Comparison of ENCODE assay signal across 1 cellular context in the genomic region with DNA sequence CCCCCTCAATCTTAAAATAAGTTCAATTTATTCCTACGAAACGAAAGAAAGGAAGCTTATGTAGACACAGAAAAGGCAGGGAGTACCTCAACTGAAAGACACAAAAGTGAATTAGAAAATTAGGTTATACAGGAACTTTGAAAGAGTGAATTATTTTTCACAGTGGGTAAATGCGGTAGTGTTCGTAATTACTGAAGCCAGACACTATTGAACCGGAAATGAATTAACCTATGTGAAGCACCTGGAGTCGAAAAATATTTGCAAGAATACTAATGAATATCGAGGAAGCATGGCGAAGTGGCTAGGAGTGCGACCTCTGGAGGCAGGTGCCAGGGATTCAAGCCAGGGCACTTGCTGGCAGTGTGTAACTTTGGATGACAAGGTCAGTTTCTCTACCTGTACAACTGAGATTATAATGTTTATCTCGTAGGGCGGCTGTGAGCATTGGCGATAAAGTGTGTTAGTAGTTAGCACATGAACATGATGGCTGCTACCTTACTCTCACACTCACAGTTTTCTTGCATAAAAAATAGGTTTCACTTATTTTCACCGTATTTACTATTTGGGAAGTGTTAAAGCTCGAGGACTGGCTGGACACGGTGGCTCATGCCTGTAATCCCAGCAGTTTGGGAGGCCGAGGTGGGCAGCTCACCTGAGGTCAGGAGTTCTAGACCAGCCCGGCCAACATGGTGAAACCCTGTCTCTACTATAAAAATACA.
TF ChIP-seq lines count a peak whose summit lies in the region.

No MANE protein-coding gene starts in this region.

TF ChIP-seq in GM12878, 131 proteins besides CTCF, POLR2A, EP300 and RAD21 (continued from another document and continues in another):
- TF ChIP-seq, protein P1, sequence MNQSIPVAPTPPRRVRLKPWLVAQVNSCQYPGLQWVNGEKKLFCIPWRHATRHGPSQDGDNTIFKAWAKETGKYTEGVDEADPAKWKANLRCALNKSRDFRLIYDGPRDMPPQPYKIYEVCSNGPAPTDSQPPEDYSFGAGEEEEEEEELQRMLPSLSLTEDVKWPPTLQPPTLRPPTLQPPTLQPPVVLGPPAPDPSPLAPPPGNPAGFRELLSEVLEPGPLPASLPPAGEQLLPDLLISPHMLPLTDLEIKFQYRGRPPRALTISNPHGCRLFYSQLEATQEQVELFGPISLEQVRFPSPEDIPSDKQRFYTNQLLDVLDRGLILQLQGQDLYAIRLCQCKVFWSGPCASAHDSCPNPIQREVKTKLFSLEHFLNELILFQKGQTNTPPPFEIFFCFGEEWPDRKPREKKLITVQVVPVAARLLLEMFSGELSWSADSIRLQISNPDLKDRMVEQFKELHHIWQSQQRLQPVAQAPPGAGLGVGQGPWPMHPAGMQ (IDR thresholded peaks at IDR 0.05; ENCODE audit: borderline replicate concordance): no peak
- no peak for TF ChIP-seq JUND (IDR thresholded peaks at IDR 0.05; ENCODE audit: low read depth, low read length)
- no peak for TF ChIP-seq RB1 (IDR thresholded peaks at IDR 0.05; ENCODE audit: borderline replicate concordance)
- TF ChIP-seq ZNF24 (IDR thresholded peaks at IDR 0.05): no peak
- TF ChIP-seq, protein P2, sequence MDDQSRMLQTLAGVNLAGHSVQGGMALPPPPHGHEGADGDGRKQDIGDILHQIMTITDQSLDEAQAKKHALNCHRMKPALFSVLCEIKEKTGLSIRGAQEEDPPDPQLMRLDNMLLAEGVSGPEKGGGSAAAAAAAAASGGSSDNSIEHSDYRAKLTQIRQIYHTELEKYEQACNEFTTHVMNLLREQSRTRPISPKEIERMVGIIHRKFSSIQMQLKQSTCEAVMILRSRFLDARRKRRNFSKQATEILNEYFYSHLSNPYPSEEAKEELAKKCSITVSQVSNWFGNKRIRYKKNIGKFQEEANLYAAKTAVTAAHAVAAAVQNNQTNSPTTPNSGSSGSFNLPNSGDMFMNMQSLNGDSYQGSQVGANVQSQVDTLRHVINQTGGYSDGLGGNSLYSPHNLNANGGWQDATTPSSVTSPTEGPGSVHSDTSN (IDR thresholded peaks at IDR 0.05; ENCODE audit: insufficient replicate concordance, low read depth, low read length): no peak
- TF ChIP-seq NBN (IDR thresholded peaks at IDR 0.05): no peak
- TF ChIP-seq, protein P3, sequence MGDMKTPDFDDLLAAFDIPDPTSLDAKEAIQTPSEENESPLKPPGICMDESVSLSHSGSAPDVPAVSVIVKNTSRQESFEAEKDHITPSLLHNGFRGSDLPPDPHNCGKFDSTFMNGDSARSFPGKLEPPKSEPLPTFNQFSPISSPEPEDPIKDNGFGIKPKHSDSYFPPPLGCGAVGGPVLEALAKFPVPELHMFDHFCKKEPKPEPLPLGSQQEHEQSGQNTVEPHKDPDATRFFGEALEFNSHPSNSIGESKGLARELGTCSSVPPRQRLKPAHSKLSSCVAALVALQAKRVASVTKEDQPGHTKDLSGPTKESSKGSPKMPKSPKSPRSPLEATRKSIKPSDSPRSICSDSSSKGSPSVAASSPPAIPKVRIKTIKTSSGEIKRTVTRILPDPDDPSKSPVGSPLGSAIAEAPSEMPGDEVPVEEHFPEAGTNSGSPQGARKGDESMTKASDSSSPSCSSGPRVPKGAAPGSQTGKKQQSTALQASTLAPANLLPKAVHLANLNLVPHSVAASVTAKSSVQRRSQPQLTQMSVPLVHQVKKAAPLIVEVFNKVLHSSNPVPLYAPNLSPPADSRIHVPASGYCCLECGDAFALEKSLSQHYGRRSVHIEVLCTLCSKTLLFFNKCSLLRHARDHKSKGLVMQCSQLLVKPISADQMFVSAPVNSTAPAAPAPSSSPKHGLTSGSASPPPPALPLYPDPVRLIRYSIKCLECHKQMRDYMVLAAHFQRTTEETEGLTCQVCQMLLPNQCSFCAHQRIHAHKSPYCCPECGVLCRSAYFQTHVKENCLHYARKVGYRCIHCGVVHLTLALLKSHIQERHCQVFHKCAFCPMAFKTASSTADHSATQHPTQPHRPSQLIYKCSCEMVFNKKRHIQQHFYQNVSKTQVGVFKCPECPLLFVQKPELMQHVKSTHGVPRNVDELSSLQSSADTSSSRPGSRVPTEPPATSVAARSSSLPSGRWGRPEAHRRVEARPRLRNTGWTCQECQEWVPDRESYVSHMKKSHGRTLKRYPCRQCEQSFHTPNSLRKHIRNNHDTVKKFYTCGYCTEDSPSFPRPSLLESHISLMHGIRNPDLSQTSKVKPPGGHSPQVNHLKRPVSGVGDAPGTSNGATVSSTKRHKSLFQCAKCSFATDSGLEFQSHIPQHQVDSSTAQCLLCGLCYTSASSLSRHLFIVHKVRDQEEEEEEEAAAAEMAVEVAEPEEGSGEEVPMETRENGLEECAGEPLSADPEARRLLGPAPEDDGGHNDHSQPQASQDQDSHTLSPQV (IDR thresholded peaks at IDR 0.05): no peak
- 0 out of 2 replicates have a peak, but pooled peaks have one; percentile 78 for TF ChIP-seq CBX5 (IDR thresholded peaks at IDR 0.05; ENCODE audit: low read depth)
- TF ChIP-seq, protein P4, sequence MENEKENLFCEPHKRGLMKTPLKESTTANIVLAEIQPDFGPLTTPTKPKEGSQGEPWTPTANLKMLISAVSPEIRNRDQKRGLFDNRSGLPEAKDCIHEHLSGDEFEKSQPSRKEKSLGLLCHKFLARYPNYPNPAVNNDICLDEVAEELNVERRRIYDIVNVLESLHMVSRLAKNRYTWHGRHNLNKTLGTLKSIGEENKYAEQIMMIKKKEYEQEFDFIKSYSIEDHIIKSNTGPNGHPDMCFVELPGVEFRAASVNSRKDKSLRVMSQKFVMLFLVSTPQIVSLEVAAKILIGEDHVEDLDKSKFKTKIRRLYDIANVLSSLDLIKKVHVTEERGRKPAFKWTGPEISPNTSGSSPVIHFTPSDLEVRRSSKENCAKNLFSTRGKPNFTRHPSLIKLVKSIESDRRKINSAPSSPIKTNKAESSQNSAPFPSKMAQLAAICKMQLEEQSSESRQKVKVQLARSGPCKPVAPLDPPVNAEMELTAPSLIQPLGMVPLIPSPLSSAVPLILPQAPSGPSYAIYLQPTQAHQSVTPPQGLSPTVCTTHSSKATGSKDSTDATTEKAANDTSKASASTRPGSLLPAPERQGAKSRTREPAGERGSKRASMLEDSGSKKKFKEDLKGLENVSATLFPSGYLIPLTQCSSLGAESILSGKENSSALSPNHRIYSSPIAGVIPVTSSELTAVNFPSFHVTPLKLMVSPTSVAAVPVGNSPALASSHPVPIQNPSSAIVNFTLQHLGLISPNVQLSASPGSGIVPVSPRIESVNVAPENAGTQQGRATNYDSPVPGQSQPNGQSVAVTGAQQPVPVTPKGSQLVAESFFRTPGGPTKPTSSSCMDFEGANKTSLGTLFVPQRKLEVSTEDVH (IDR thresholded peaks at IDR 0.05; ENCODE audit: low read depth, partially characterized antibody): no peak
- no peak for TF ChIP-seq POLR2AphosphoS2 (IDR thresholded peaks at IDR 0.05; ENCODE audit: low read depth, low read length)
- no peak for TF ChIP-seq MYC (IDR thresholded peaks at IDR 0.05; ENCODE audit: insufficient read depth, insufficient read length, insufficient replicate concordance, low read length, severe bottlenecking)
- TF ChIP-seq SUZ12 (IDR thresholded peaks at IDR 0.05; ENCODE audit: unreplicated experiment): no peak
- TF ChIP-seq ZNF384 (IDR thresholded peaks at IDR 0.05; ENCODE audit: borderline replicate concordance, low read depth, low read length): no peak
- TF ChIP-seq, protein P5, sequence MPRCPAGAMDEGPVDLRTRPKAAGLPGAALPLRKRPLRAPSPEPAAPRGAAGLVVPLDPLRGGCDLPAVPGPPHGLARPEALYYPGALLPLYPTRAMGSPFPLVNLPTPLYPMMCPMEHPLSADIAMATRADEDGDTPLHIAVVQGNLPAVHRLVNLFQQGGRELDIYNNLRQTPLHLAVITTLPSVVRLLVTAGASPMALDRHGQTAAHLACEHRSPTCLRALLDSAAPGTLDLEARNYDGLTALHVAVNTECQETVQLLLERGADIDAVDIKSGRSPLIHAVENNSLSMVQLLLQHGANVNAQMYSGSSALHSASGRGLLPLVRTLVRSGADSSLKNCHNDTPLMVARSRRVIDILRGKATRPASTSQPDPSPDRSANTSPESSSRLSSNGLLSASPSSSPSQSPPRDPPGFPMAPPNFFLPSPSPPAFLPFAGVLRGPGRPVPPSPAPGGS (IDR thresholded peaks at IDR 0.05; ENCODE audit: borderline replicate concordance, insufficient read depth, low read depth, low read length, poor library complexity, severe bottlenecking): no peak
- TF ChIP-seq, protein P6, sequence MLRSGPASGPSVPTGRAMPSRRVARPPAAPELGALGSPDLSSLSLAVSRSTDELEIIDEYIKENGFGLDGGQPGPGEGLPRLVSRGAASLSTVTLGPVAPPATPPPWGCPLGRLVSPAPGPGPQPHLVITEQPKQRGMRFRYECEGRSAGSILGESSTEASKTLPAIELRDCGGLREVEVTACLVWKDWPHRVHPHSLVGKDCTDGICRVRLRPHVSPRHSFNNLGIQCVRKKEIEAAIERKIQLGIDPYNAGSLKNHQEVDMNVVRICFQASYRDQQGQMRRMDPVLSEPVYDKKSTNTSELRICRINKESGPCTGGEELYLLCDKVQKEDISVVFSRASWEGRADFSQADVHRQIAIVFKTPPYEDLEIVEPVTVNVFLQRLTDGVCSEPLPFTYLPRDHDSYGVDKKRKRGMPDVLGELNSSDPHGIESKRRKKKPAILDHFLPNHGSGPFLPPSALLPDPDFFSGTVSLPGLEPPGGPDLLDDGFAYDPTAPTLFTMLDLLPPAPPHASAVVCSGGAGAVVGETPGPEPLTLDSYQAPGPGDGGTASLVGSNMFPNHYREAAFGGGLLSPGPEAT (IDR thresholded peaks at IDR 0.05; ENCODE audit: low read depth): no peak
- TF ChIP-seq NR2C1 (IDR thresholded peaks at IDR 0.05): peak; percentile 37; the same call in 1 of the 2 replicates
- TF ChIP-seq NFIC (IDR thresholded peaks at IDR 0.05; ENCODE audit: low read depth, low read length): peak; percentile 27; the same call in 1 of the 2 replicates
- 0 out of 2 replicates have a peak, but pooled peaks have one; percentile 34 for TF ChIP-seq GABPA (IDR thresholded peaks at IDR 0.05; ENCODE audit: low read depth)
- TF ChIP-seq, protein P7, sequence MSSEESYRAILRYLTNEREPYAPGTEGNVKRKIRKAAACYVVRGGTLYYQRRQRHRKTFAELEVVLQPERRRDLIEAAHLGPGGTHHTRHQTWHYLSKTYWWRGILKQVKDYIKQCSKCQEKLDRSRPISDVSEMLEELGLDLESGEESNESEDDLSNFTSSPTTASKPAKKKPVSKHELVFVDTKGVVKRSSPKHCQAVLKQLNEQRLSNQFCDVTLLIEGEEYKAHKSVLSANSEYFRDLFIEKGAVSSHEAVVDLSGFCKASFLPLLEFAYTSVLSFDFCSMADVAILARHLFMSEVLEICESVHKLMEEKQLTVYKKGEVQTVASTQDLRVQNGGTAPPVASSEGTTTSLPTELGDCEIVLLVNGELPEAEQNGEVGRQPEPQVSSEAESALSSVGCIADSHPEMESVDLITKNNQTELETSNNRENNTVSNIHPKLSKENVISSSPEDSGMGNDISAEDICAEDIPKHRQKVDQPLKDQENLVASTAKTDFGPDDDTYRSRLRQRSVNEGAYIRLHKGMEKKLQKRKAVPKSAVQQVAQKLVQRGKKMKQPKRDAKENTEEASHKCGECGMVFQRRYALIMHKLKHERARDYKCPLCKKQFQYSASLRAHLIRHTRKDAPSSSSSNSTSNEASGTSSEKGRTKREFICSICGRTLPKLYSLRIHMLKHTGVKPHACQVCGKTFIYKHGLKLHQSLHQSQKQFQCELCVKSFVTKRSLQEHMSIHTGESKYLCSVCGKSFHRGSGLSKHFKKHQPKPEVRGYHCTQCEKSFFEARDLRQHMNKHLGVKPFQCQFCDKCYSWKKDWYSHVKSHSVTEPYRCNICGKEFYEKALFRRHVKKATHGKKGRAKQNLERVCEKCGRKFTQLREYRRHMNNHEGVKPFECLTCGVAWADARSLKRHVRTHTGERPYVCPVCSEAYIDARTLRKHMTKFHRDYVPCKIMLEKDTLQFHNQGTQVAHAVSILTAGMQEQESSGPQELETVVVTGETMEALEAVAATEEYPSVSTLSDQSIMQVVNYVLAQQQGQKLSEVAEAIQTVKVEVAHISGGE (CRISPR knock-in tag; IDR thresholded peaks at IDR 0.05): no peak
- TF ChIP-seq MEF2B (IDR thresholded peaks at IDR 0.05; ENCODE audit: partially characterized antibody, poor library complexity, severe bottlenecking): no peak
- TF ChIP-seq MTA3 (IDR thresholded peaks at IDR 0.05; ENCODE audit: borderline replicate concordance, low read length): no peak
- no peak for TF ChIP-seq DPF2 (IDR thresholded peaks at IDR 0.05)
- TF ChIP-seq BACH1 (IDR thresholded peaks at IDR 0.05; ENCODE audit: borderline replicate concordance): no peak
- no peak for TF ChIP-seq FOS (IDR thresholded peaks at IDR 0.05; ENCODE audit: borderline replicate concordance, extremely low read depth, insufficient read length)
- TF ChIP-seq, protein P8, sequence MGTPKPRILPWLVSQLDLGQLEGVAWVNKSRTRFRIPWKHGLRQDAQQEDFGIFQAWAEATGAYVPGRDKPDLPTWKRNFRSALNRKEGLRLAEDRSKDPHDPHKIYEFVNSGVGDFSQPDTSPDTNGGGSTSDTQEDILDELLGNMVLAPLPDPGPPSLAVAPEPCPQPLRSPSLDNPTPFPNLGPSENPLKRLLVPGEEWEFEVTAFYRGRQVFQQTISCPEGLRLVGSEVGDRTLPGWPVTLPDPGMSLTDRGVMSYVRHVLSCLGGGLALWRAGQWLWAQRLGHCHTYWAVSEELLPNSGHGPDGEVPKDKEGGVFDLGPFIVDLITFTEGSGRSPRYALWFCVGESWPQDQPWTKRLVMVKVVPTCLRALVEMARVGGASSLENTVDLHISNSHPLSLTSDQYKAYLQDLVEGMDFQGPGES (IDR thresholded peaks at IDR 0.05): no peak
- TF ChIP-seq YBX1 (IDR thresholded peaks at IDR 0.05): no peak
- no peak for TF ChIP-seq ZZZ3 (IDR thresholded peaks at IDR 0.05; ENCODE audit: control insufficient read depth, insufficient read length, low read depth)
- no peak for TF ChIP-seq RAD51 (IDR thresholded peaks at IDR 0.05)
- 0 out of 3 replicates have a peak, but pooled peaks have one; percentile 44 for TF ChIP-seq POU2F2 (IDR thresholded peaks at IDR 0.05; ENCODE audit: borderline replicate concordance, low read depth, low read length)
- no peak for TF ChIP-seq STAT3 (IDR thresholded peaks at IDR 0.05; ENCODE audit: low read depth, low read length)
- TF ChIP-seq SREBF1 (IDR thresholded peaks at IDR 0.05; ENCODE audit: low read length): no peak
- TF ChIP-seq MEF2A (IDR thresholded peaks at IDR 0.05; ENCODE audit: insufficient read depth, low read depth, low read length): no peak
- TF ChIP-seq CEBPB (IDR thresholded peaks at IDR 0.05; ENCODE audit: borderline replicate concordance in 1 of 2, low read depth in 2 of 2, low read length in 2 of 2): no peak
- TF ChIP-seq KDM1A (IDR thresholded peaks at IDR 0.05; ENCODE audit: borderline replicate concordance): no peak
- TF ChIP-seq ATF7 (IDR thresholded peaks at IDR 0.05; ENCODE audit: low read depth): no peak
- TF ChIP-seq, protein P9, sequence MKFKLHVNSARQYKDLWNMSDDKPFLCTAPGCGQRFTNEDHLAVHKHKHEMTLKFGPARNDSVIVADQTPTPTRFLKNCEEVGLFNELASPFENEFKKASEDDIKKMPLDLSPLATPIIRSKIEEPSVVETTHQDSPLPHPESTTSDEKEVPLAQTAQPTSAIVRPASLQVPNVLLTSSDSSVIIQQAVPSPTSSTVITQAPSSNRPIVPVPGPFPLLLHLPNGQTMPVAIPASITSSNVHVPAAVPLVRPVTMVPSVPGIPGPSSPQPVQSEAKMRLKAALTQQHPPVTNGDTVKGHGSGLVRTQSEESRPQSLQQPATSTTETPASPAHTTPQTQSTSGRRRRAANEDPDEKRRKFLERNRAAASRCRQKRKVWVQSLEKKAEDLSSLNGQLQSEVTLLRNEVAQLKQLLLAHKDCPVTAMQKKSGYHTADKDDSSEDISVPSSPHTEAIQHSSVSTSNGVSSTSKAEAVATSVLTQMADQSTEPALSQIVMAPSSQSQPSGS (IDR thresholded peaks at IDR 0.05; ENCODE audit: low read length): 0 out of 2 replicates have a peak, but pooled peaks have one; percentile 50
- no peak for TF ChIP-seq TARDBP (IDR thresholded peaks at IDR 0.05; ENCODE audit: borderline replicate concordance)
- TF ChIP-seq SUPT20H (IDR thresholded peaks at IDR 0.05; ENCODE audit: borderline replicate concordance, control insufficient read depth, low read depth, low read length): no peak
- no peak for TF ChIP-seq IRF4 (IDR thresholded peaks at IDR 0.05; ENCODE audit: low read depth, low read length)
